1 cellular context compared by ENCODE assay signal in the genomic region with DNA sequence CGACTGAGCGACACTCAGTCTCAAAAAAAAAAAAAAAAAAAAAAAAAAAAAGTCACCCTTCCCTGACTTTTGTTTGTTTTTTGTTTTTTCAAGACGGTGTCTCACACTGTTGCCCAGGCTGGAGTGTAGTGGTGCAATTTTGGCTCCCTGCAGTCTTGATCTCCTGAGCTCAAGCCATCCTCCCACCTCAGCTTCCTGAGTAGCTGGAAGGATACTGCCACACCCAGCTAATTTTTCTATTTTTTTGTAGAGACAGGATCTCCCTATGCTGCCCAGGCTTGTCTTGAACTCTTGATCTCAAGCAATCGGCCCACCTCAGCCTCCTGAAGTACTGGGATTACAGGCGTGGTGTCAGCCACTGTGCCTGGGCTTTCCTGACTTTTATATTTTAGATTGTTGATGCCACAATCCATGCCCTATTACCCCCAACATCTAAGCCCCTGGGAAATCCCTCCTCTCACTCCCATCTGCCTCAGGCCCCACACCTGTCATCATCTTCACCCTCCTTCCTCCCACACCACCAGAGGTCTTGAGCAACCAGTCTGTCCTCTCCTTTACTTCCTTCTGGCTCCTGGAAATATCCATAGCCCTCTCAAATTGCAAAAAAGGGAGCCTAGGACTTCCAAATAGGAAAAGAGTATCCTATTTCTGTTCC.
TF ChIP-seq lines count a peak whose summit lies in the region.

No MANE protein-coding gene starts in this region.

TF ChIP-seq in K562, 482 proteins besides CTCF, POLR2A, EP300 and RAD21:
- TF ChIP-seq PHTF2 (CRISPR knock-in tag; IDR thresholded peaks at IDR 0.05) (no peak), ZNF589 (CRISPR knock-in tag; IDR thresholded peaks at IDR 0.05; ENCODE audit: low read depth) (no peak)
